Comparison of ENCODE assay signal across 8 cellular contexts in the genomic region with DNA sequence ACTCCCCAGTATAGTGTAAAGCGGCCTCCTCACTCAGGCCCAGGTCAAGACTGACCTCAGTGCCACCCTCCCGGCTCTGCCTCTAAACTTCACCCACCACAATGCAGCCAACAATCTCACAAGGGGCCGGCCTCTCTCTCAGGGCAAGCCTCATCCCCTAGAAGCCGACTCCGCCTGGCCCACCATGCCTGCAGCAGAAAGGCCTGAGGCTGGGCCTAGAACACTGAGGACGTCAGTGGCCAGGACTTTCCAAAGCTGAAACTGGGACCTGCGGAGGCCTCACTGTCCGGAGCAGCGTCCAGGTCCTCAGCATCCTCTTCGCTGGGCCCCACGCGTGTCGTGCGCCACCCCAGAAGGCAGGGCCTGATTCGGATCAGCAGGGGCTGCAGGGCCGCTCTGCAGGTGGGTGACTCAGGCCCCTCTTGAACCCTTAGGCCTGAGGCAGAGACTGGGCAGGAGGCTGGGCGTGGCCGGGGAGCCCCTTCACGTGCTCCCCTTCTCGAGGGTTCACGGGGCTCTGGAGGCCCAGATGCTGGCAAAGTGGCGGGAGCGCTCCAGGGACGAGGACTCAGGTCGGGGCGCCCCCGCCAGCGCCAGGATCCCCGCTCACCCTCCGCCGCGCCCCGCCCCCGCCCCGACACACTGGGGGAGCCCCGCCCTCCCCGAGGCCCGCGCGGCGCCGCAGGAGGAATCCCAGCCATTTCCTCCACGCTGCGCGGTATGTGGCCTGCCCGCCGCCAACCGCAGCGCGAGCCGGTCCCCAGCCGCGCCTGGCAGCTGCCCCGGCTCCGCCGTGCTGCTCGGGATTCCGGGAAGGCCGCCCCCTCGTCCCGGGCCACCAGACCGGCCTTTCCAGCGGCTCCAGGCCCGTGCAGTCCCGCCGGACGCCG. TPM values are rescaled to one million over a fixed set of nuclear protein-coding genes. Genes with fewer than 3 reads are reported as not detected.
DNase-seq lines count a peak whose midpoint lies in the region; ATAC-seq and TF ChIP-seq lines count a peak whose summit lies in the region.

No MANE protein-coding gene starts in this region.

- no peaks in the 10 kb centered on the region for H3K9me3 Mint-ChIP-seq in endothelial cell (ENCODE audit: unreplicated experiment)

- no peak for TF ChIP-seq CTCF in endothelial cell (IDR thresholded peaks at IDR 0.05; ENCODE audit: unreplicated experiment)

- no peak overlapping the region for H3K27ac Mint-ChIP-seq in endothelial cell (ENCODE audit: unreplicated experiment)

- H3K79me2 ChIP-seq in GM23248 (ENCODE audit: insufficient read depth) = no peaks in the 10 kb centered on the region

- peaks cover 20% of the 10 kb centered on the region for H3F3A ChIP-seq in GM23248 (ENCODE audit: insufficient read depth)

- peaks cover 15% of the 10 kb centered on the region for H3K4me1 Mint-ChIP-seq in endothelial cell (ENCODE audit: unreplicated experiment)

- no peaks in the 10 kb centered on the region for H4K20me1 ChIP-seq in GM23248 (ENCODE audit: insufficient read depth)

- WGBS in GM23248 (ENCODE audit: low coverage in 1 of 2, low lambda C conversion rate in 2 of 2, missing lambda C conversion rate in 2 of 2), 2 experiments = 33 to 59% methylated on average over 27 to 62 of the region's 68 CpGs

- H3K9ac ChIP-seq in GM23248 (peak overlapping the region; percentile 64), muscle layer of colon (ENCODE audit: low read length) (no peak overlapping the region)

- H3K9me2 ChIP-seq in GM23248 (ENCODE audit: insufficient read depth) = no peaks in the 10 kb centered on the region

- H3K36me3 ChIP-seq in GM23248 (ENCODE audit: low read depth) = no peaks in the 10 kb centered on the region
- H3K36me3 ChIP-seq in muscle layer of colon (ENCODE audit: insufficient read depth, low read length) = no peaks in the 10 kb centered on the region

- H3K27me3 ChIP-seq in GM23248 (replicated peaks; ENCODE audit: insufficient read depth) (no peaks in the 10 kb centered on the region), muscle layer of colon (ENCODE audit: control insufficient read depth in 1 of 2, insufficient read depth in 2 of 2, low read length in 2 of 2) (no peaks in the 10 kb centered on the region)

- peaks cover 8% of the 10 kb centered on the region for H3K36me3 Mint-ChIP-seq in endothelial cell (ENCODE audit: low read depth, unreplicated experiment)

- H3K9me3 ChIP-seq in GM23248 (ENCODE audit: low read depth) = no peaks in the 10 kb centered on the region
- H3K9me3 ChIP-seq in muscle layer of colon (ENCODE audit: low read length) = no peaks in the 10 kb centered on the region

- H3K27ac ChIP-seq in GM23248 = 0 out of 2 replicates have a peak overlapping the region, but pooled peaks have one; percentile 10
- peak overlapping the region; percentile 77 for H3K27ac ChIP-seq in muscle layer of colon (ENCODE audit: low read depth, low read length)
- peak overlapping the region; percentile 56 for H3K27ac ChIP-seq in temporal lobe (ENCODE audit: low read depth, low read length)

- in situ Hi-C loops in GM23248 (cut with MboI) = no loop called here

- H3K27me3 Mint-ChIP-seq in endothelial cell (ENCODE audit: unreplicated experiment) = peaks cover 24% of the 10 kb centered on the region

- DNase-seq in GM23248 = peak; percentile 80
- peak; percentile 80 for DNase-seq in activated CD8-positive, alpha-beta memory T cell treated with anti-CD3 and anti-CD28 coated beads for 24 hours
- DNase-seq in endothelial cell (ENCODE audit: low spot score) = peak; percentile 70
- DNase-seq in GOT3 (lab: John Stamatoyannopoulos, UW) = no peak

- H2AFZ ChIP-seq in GM23248 = peak overlapping the region; percentile 88

- peak overlapping the region; percentile 51 for H3K4me3 ChIP-seq in GM23248
- peak overlapping the region; percentile 42 to 52 for H3K4me3 ChIP-seq in muscle layer of colon (ENCODE audit: low read depth in 1 of 2, low read length in 2 of 2)

- H3K4me1 ChIP-seq in GM23248 (ENCODE audit: insufficient read depth) (peaks cover 8% of the 10 kb centered on the region; the same call in 1 of the 2 replicates), muscle layer of colon (ENCODE audit: insufficient read depth, low read length) (peaks cover 10% of the 10 kb centered on the region)

- H3K4me3 Mint-ChIP-seq in endothelial cell (ENCODE audit: unreplicated experiment) = peak overlapping the region; percentile 59

- ATAC-seq in HG03097 (IDR thresholded peaks at IDR 0.05; ENCODE audit: low FRiP score, unreplicated experiment) (no peak), HG03442 (IDR thresholded peaks at IDR 0.05; ENCODE audit: unreplicated experiment) (no peak)

- H3K4me2 ChIP-seq in GM23248 (ENCODE audit: unreplicated experiment) = peak overlapping the region; percentile 59

RNA-seq across cellular contexts. Expression of gene PKDCC, which starts 53.1 kb away (rescaled TPM):
- total RNA-seq in GM23248 (2014; rRNA removed; shearing (Covaris generic)) = 9.9 and 12.8 TPM in 2 replicates
- polyA plus RNA-seq in GM23248 (2016; fragmentation: Nextera tagmentation; extraction: Ambion mirVana) = 0.95 and 1.2 TPM in 2 replicates
- total RNA-seq in endothelial cell (ENCODE audit: unreplicated experiment) = 9.6 TPM
- 9.6 TPM for total RNA-seq in temporal lobe

Comparison
In these comparisons a context has a peak if more than half of its experiments do, and no peak if none do; other contexts are left out.
1. H3K27ac ChIP-seq: peak in every context shown above with its lines; median percentile 77 in muscle layer of colon; 56 in temporal lobe; 10 in GM23248.